24 cellular contexts compared by ENCODE assay signal in genomic region chr9:130606887-130607582, GRCh38. TPM values are rescaled to one million over a fixed set of nuclear protein-coding genes. Genes with fewer than 3 reads are reported as not detected.
DNase-seq lines count a peak whose midpoint lies in the region; ATAC-seq and TF ChIP-seq lines count a peak whose summit lies in the region.
"Had no signal": no experiment of that assay in that cellular context is flagged by ENCODE, and none has a peak within 500 bp of the region (broad histone marks: within the 10 kb centered on the region; RNA-seq: fewer than 3 reads in every experiment).

No MANE protein-coding gene starts in this region.

- TF ChIP-seq CTCF in right atrium auricular region (IDR thresholded peaks at IDR 0.05) (no peak), choroid plexus epithelial cell (conservative IDR thresholded peaks at IDR 0.05; ENCODE audit: low read depth, low read length) (no peak), WERI-Rb-1 (IDR thresholded peaks at IDR 0.05; ENCODE audit: low read depth, low read length) (no peak)

- H3K4me3 ChIP-seq in right atrium auricular region: no peak overlapping the region
- H3K4me3 ChIP-seq in choroid plexus epithelial cell (ENCODE audit: low read depth, low read length): no peak overlapping the region
- no peak overlapping the region for H3K4me3 ChIP-seq in H7 (ENCODE audit: insufficient read depth, low read depth, low read length)
- H3K4me3 ChIP-seq in WERI-Rb-1 (ENCODE audit: low read depth, low read length): no peak overlapping the region
- H3K4me3 ChIP-seq: MG63, neural progenitor cell, psoas muscle had no signal

- H3K36me3 ChIP-seq in right atrium auricular region (peaks cover 8% of the 10 kb centered on the region), H7 (replicated peaks; ENCODE audit: control insufficient read depth, insufficient read depth, low read length) (peaks cover 8% of the 10 kb centered on the region), WERI-Rb-1 (peaks cover 56% of the 10 kb centered on the region)
- H3K36me3 ChIP-seq: neural progenitor cell had no signal

- peak; percentile 6 for ATAC-seq in left ventricle myocardium superior
- ATAC-seq in left colon: peak; percentile 52
- no peak for ATAC-seq in GM18505 (IDR thresholded peaks at IDR 0.05; ENCODE audit: unreplicated experiment)
- ATAC-seq in esophagus mucosa: no peak
- ATAC-seq: Right ventricle myocardium inferior had no signal

- H3K9me3 ChIP-seq in right atrium auricular region (no peaks in the 10 kb centered on the region), WERI-Rb-1 (ENCODE audit: severe bottlenecking) (no peaks in the 10 kb centered on the region)
- H3K9me3 ChIP-seq: MG63, psoas muscle had no signal

- intact Hi-C loops in left ventricle myocardium superior (cut with micrococcal nuclease) (no loop called here), left colon (cut with DNase I, micrococcal nuclease) (no loop called here)

- H3K4me1 ChIP-seq in right atrium auricular region: peaks cover 0 to 19% of the 10 kb centered on the region in 2 donors

- DNase-seq in left ventricle myocardium superior (no peak), right atrium auricular region (ENCODE audit: low spot score) (no peak), choroid plexus epithelial cell (ENCODE audit: low read depth) (peak; percentile 38), left colon (no peak), H7 (no peak), WERI-Rb-1 (no peak)
- DNase-seq: activated CD4-positive, alpha-beta T cell treated with anti-CD3 and anti-CD28 coated beads for 1 hour; activated T-cell treated with anti-CD3 and anti-CD28 coated beads, Interleukin-2, amount 50 U/mL, for 48 hours; COR-L47; cortex of kidney; DND-41; left cardiac atrium; NCI-H1436; NCI-H2171 treated with DMSO at 0.1 percent for 48 hours; NCI-H69; psoas muscle; stimulated activated CD8-positive, alpha-beta memory T cell treated with anti-CD3 and anti-CD28 coated beads, Interleukin-4, amount 100 ng/mL, for 48 hours had no signal

- H3K27ac ChIP-seq in right atrium auricular region (peak overlapping the region in 1 of 2 donors; percentile 11), WERI-Rb-1 (no peak overlapping the region)
- H3K27ac ChIP-seq: neural progenitor cell, psoas muscle had no signal

- H3K27me3 ChIP-seq in right atrium auricular region (no peaks in the 10 kb centered on the region), H7 (ENCODE audit: control insufficient read depth, insufficient read depth, low read length) (no peaks in the 10 kb centered on the region), WERI-Rb-1 (ENCODE audit: insufficient read depth, low read depth, severe bottlenecking) (no peaks in the 10 kb centered on the region)
- H3K27me3 ChIP-seq: MG63, neural progenitor cell had no signal

- TF ChIP-seq POLR2A in GM18505 (IDR thresholded peaks at IDR 0.05; ENCODE audit: borderline replicate concordance, extremely low read depth, insufficient read depth, insufficient read length): no peak

RNA-seq across cellular contexts. Expression of gene FUBP3, which starts 27.7 kb away (rescaled TPM):
- total RNA-seq in left ventricle myocardium superior (24.1 TPM), right atrium auricular region (10 to 100 TPM; 21.1 to 24.8 TPM), left colon (10 to 100 TPM; 43.8 to 48.3 TPM), esophagus mucosa (29.2 TPM)
- 43.9 and 56.0 TPM in 2 replicates for total RNA-seq in H7 (2014; rRNA removed; shearing (Covaris generic))

RNA-seq across cellular contexts. Expression of gene PRDM12, which starts 57.4 kb away (rescaled TPM):
- total RNA-seq in left ventricle myocardium superior (not detected), right atrium auricular region (not detected), left colon (not detected), esophagus mucosa (not detected)
- total RNA-seq in H7 (2014; rRNA removed; shearing (Covaris generic)): 0.11 and 0.31 TPM in 2 replicates
- total RNA-seq: A673, left cardiac atrium, psoas muscle, Right ventricle myocardium inferior, subcutaneous adipose tissue had no signal

Comparison
In these comparisons a context has a peak if more than half of its experiments do, and no peak if none do; other contexts are left out.
1. ATAC-seq: peak in left ventricle myocardium superior (single experiment) and left colon (single experiment); none in GM18505 (single experiment) and esophagus mucosa (single experiment).